1 cellular context compared by ENCODE assay signal in genomic region chr15:39924437-39924836, GRCh38.
TF ChIP-seq lines count a peak whose summit lies in the region.

No MANE protein-coding gene starts in this region.

TF ChIP-seq in WTC11, 78 proteins besides CTCF, POLR2A, EP300 and RAD21:
- no peak for TF ChIP-seq MLX (CRISPR knock-in tag; IDR thresholded peaks at IDR 0.05)
- no peak for TF ChIP-seq KAT7 (CRISPR knock-in tag; IDR thresholded peaks at IDR 0.05; ENCODE audit: borderline replicate concordance)
- TF ChIP-seq ZNF423 (CRISPR knock-in tag; IDR thresholded peaks at IDR 0.05): no peak
